Comparison of ENCODE assay signal across 35 cellular contexts in genomic region chr12:113651662-113652061, GRCh38.
A peak's percentile ranks its signal among the peaks of the same experiment; 100 is the strongest.
DNase-seq lines count a peak whose midpoint lies in the region; ATAC-seq, FAIRE-seq and TF ChIP-seq lines count a peak whose summit lies in the region.
"Had no signal": no experiment of that assay in that cellular context is flagged by ENCODE, and none has a peak within 500 bp of the region (broad histone marks: within the 10 kb centered on the region; RNA-seq: fewer than 3 reads in every experiment).

No MANE protein-coding gene starts in this region.

- no peak for TF ChIP-seq RAD21 in HepG2 (CRISPR knock-in tag; IDR thresholded peaks at IDR 0.05)
- no peak for TF ChIP-seq RAD21 in K562 (CRISPR knock-in tag; conservative IDR thresholded peaks at IDR 0.05 in 1 of 2, IDR thresholded peaks at IDR 0.05 in 1 of 2)

- no peak overlapping the region for H2BK12ac ChIP-seq in trophoblast cell (ENCODE audit: low read length)

- no peak overlapping the region for H4K12ac ChIP-seq in trophoblast cell (ENCODE audit: low read depth, low read length)

- peaks cover 12 to 14% of the 10 kb centered on the region in 2 donors for H3K9me3 Mint-ChIP-seq in stimulated activated naive B cell treated with anti-CD40 and anti-IgM and Interleukin-4, amounts not matched to agents 10 μg/mL and 1 μg/mL and 100 μg/mL, for 72 hours

- peaks cover 38% of the 10 kb centered on the region in 2 donors for H3K27me3 Mint-ChIP-seq in stimulated activated naive B cell treated with anti-CD40 and anti-IgM and Interleukin-4, amounts not matched to agents 10 μg/mL and 1 μg/mL and 100 μg/mL, for 72 hours

- no peak overlapping the region for H4K8ac ChIP-seq in trophoblast cell (ENCODE audit: low read depth, low read length)

- in situ Hi-C loops in HepG2 (cut with HindIII; ENCODE audit: extremely low pct_ligation_motif_present, low pct_unique_long_range_greater_than_20kb) (no loop called here), K562 (cut with MboI) (no loop called here)

- H3K14ac ChIP-seq in trophoblast cell (ENCODE audit: low read length), result no peak overlapping the region

- TF ChIP-seq EP300 in HepG2 (IDR thresholded peaks at IDR 0.05; ENCODE audit: low read depth in 2 of 2, low read length in 2 of 2) (no peak), HepG2 (CRISPR knock-in tag; IDR thresholded peaks at IDR 0.05; ENCODE audit: borderline replicate concordance) (no peak), K562 (IDR thresholded peaks at IDR 0.05; ENCODE audit: low read length) (no peak)

- H3K27me3 ChIP-seq in HepG2 (ENCODE audit: control insufficient read depth in 1 of 2, insufficient read depth in 2 of 2, low read length in 2 of 2), result peaks cover 1 to 9% of the 10 kb centered on the region in 2 experiments; a peak in 2 of 5 replicates
- no peaks in the 10 kb centered on the region for H3K27me3 ChIP-seq in right lobe of liver
- H3K27me3 ChIP-seq in K562 (ENCODE audit: control insufficient read depth in 2 of 2, insufficient read depth in 2 of 2, low read length in 2 of 2), result no peaks in the 10 kb centered on the region
- H3K27me3 ChIP-seq in trophoblast cell (ENCODE audit: insufficient read depth, low read length), result no peaks in the 10 kb centered on the region

- TF ChIP-seq CTCF in HepG2 (CRISPR knock-in tag; IDR thresholded peaks at IDR 0.05) (no peak), right lobe of liver (IDR thresholded peaks at IDR 0.05) (no peak), K562 (IDR thresholded peaks at IDR 0.05 in 2 of 3, conservative IDR thresholded peaks at IDR 0.05 in 1 of 3; ENCODE audit: insufficient read depth in 2 of 3, low read depth in 1 of 3, low read length in 3 of 3) (no peak)

- 8% methylated on average over 3 of the region's 3 CpGs for WGBS in HepG2 (ENCODE audit: low lambda C conversion rate)
- WGBS in right lobe of liver (ENCODE audit: insufficient coverage, low coverage, low lambda C conversion rate, missing lambda C conversion rate), result 61% methylated on average over 3 of the region's 3 CpGs
- WGBS in K562 (ENCODE audit: insufficient coverage, low coverage, missing lambda C conversion rate), result 46% methylated on average over 3 of the region's 3 CpGs
- no CpG with 5 or more reads among the region's 3 CpGs for WGBS in trophoblast cell (ENCODE audit: extremely low coverage, insufficient coverage, insufficient read length)

- ATAC-seq in HepG2 (no peak), right lobe of liver (no peak), K562 (no peak)
- ATAC-seq in stimulated activated naive B cell treated with anti-CD40 and anti-IgM and Interleukin-4, amounts not matched to agents 10 μg/mL and 1 μg/mL and 100 μg/mL, for 72 hours (replicated peaks), result no peak
- ATAC-seq: A549; CD8-positive, alpha-beta T cell had no signal

- no peak overlapping the region for H3K27ac Mint-ChIP-seq in stimulated activated naive B cell treated with anti-CD40 and anti-IgM and Interleukin-4, amounts not matched to agents 10 μg/mL and 1 μg/mL and 100 μg/mL, for 72 hours
- H3K27ac Mint-ChIP-seq: B cell; CD14-positive monocyte; CD4-positive, alpha-beta memory T cell; CD4-positive, alpha-beta T cell; CD4-positive, CD25-positive, alpha-beta regulatory T cell; CD8-positive, alpha-beta memory T cell; CD8-positive, alpha-beta T cell had no signal

- POLR2A ChIA-PET in HepG2 (lab: Yijun Ruan, JAX), result no interaction called here
- POLR2A ChIA-PET in K562 (lab: Yijun Ruan, JAX), result no interaction called here

- BruUV-seq in HepG2 (replicated peaks; lab: Mats Ljungman, UMichigan) (no TSS peak), K562 (replicated peaks; lab: Mats Ljungman, UMichigan) (no TSS peak)

- H2BK5ac ChIP-seq in trophoblast cell (ENCODE audit: low read depth, low read length, poor library complexity), result no peak overlapping the region

- no peak overlapping the region for H3K23ac ChIP-seq in trophoblast cell (ENCODE audit: low read length)

- no peaks in the 10 kb centered on the region for H3K4me1 Mint-ChIP-seq in stimulated activated naive B cell treated with anti-CD40 and anti-IgM and Interleukin-4, amounts not matched to agents 10 μg/mL and 1 μg/mL and 100 μg/mL, for 72 hours
- H3K4me1 Mint-ChIP-seq: B cell; CD14-positive monocyte; CD4-positive, alpha-beta memory T cell; CD4-positive, CD25-positive, alpha-beta regulatory T cell; CD8-positive, alpha-beta memory T cell had no signal

- H3K4ac ChIP-seq in trophoblast cell (ENCODE audit: low read depth, low read length), result no peak overlapping the region

- no peaks in the 10 kb centered on the region for H3K4me1 ChIP-seq in HepG2 (ENCODE audit: insufficient read depth, low read length)
- no peaks in the 10 kb centered on the region for H3K4me1 ChIP-seq in right lobe of liver
- H3K4me1 ChIP-seq in K562 (replicated peaks in 1 of 2; ENCODE audit: control insufficient read depth in 2 of 2, insufficient read depth in 2 of 2, low read length in 2 of 2), result peaks cover 20 to 21% of the 10 kb centered on the region in 2 experiments
- H3K4me1 ChIP-seq in trophoblast cell (ENCODE audit: control insufficient read depth in 1 of 2, insufficient read depth in 2 of 2, low read length in 2 of 2), result no peaks in the 10 kb centered on the region
- H3K4me1 ChIP-seq: A549; BE2C; BLaER1; BLaER1 treated with 17β-estradiol and CSF1 and Interleukin-3, amounts not matched to agents 10 nM and 100 nM had no signal

- no peak for FAIRE-seq in HepG2 (lab: Jason Lieb, UNC)
- no peak for FAIRE-seq in K562 (lab: Jason Lieb, UNC)
- FAIRE-seq: A204.1, A549, D721Med had no signal

- H3K4me3 ChIP-seq in HepG2 (replicated peaks in 1 of 3; ENCODE audit: insufficient read depth in 1 of 3, low read depth in 2 of 3, low read length in 3 of 3) (no peak overlapping the region), right lobe of liver (no peak overlapping the region), K562 (no peak overlapping the region), trophoblast cell (ENCODE audit: low read depth, low read length) (no peak overlapping the region)
- H3K4me3 ChIP-seq: A549; BLaER1; BLaER1 treated with 17β-estradiol and CSF1 and Interleukin-3, amounts not matched to agents 10 nM and 100 nM had no signal

- H2AK5ac ChIP-seq in trophoblast cell (ENCODE audit: low read length), result no peak overlapping the region

- no peaks in the 10 kb centered on the region for H3K79me1 ChIP-seq in trophoblast cell (ENCODE audit: low read length)

- H2AFZ ChIP-seq in HepG2 (ENCODE audit: low read length), result no peak overlapping the region
- no peak overlapping the region for H2AFZ ChIP-seq in K562 (ENCODE audit: low read depth, low read length)
- no peak overlapping the region for H2AFZ ChIP-seq in trophoblast cell (ENCODE audit: insufficient read depth, low read length, poor library complexity)

- no peaks in the 10 kb centered on the region for H3K36me3 Mint-ChIP-seq in stimulated activated naive B cell treated with anti-CD40 and anti-IgM and Interleukin-4, amounts not matched to agents 10 μg/mL and 1 μg/mL and 100 μg/mL, for 72 hours
- H3K36me3 Mint-ChIP-seq: CD14-positive monocyte; CD4-positive, CD25-positive, alpha-beta regulatory T cell; CD8-positive, alpha-beta memory T cell; CD8-positive, alpha-beta T cell had no signal

- H3K79me2 ChIP-seq in HepG2 (ENCODE audit: insufficient read depth, low read length), result no peaks in the 10 kb centered on the region
- H3K79me2 ChIP-seq in K562 (ENCODE audit: control insufficient read depth, insufficient read depth, low read length), result no peaks in the 10 kb centered on the region
- H3K79me2 ChIP-seq in trophoblast cell (ENCODE audit: control insufficient read depth, insufficient read depth, low read length, poor library complexity), result no peaks in the 10 kb centered on the region

- H3K9me3 ChIP-seq in HepG2 (ENCODE audit: low read length), result no peaks in the 10 kb centered on the region
- no peaks in the 10 kb centered on the region for H3K9me3 ChIP-seq in right lobe of liver
- peaks cover 8% of the 10 kb centered on the region for H3K9me3 ChIP-seq in K562 (replicated peaks; ENCODE audit: control insufficient read depth, insufficient read depth, low read depth, low read length)
- peaks cover 2% of the 10 kb centered on the region for H3K9me3 ChIP-seq in trophoblast cell (ENCODE audit: insufficient read depth, low read depth, low read length)
- H3K9me3 ChIP-seq: BE2C, Caco-2 had no signal

- no peak overlapping the region for H3K9ac ChIP-seq in HepG2 (ENCODE audit: insufficient read depth, low read depth, low read length)
- H3K9ac ChIP-seq in K562 (ENCODE audit: insufficient read depth in 1 of 2, low read depth in 2 of 2, low read length in 2 of 2), result no peak overlapping the region
- peak overlapping the region; percentile 21 for H3K9ac ChIP-seq in trophoblast cell (ENCODE audit: low read length)
- H3K9ac ChIP-seq: BLaER1; BLaER1 treated with 17β-estradiol and CSF1 and Interleukin-3, amounts not matched to agents 10 nM and 100 nM had no signal

- no peak for DNase-seq in HepG2 (ENCODE audit: low spot score)
- no peak for DNase-seq in right lobe of liver
- no peak for DNase-seq in K562 (ENCODE audit: extremely low read depth in 1 of 4, low spot score in 3 of 4)
- DNase-seq in trophoblast cell, result no peak
- DNase-seq in stimulated activated naive B cell treated with anti-CD40 and anti-IgM and Interleukin-4, amounts not matched to agents 10 μg/mL and 1 μg/mL and 100 μg/mL, for 72 hours, result no peak
- no peak for DNase-seq in NCI-H2171 (lab: John Stamatoyannopoulos, UW)
- DNase-seq: 8988T; ACHN; AML-193; BE2C; C1 segment of cervical spinal cord; Caco-2; Calu3; CD4-positive, alpha-beta memory T cell; CD4-positive, alpha-beta T cell; CD4-positive, CD25-positive, alpha-beta regulatory T cell; CD8-positive, alpha-beta memory T cell; CD8-positive, alpha-beta T cell; COR-L47; DMS 273 treated with DMSO at 0.1 percent for 48 hours; DMS153; DMS53; DMS79; DMS79 treated with DMSO at 0.1 percent for 48 hours; DND-41; EL had no signal

- H3K4me2 ChIP-seq in HepG2 (ENCODE audit: low read depth, low read length) (no peak overlapping the region), K562 (ENCODE audit: insufficient read depth, low read length) (no peak overlapping the region), trophoblast cell (ENCODE audit: low read length) (no peak overlapping the region)
- H3K4me2 ChIP-seq: A549; BLaER1; BLaER1 treated with 17β-estradiol and CSF1 and Interleukin-3, amounts not matched to agents 10 nM and 100 nM had no signal

- no peak overlapping the region for H2BK120ac ChIP-seq in trophoblast cell (ENCODE audit: insufficient read depth, low read length, poor library complexity)

- H3K4me3 Mint-ChIP-seq in stimulated activated naive B cell treated with anti-CD40 and anti-IgM and Interleukin-4, amounts not matched to agents 10 μg/mL and 1 μg/mL and 100 μg/mL, for 72 hours, result no peak overlapping the region
- H3K4me3 Mint-ChIP-seq: B cell; CD14-positive monocyte; CD4-positive, alpha-beta memory T cell; CD4-positive, alpha-beta T cell; CD4-positive, CD25-positive, alpha-beta regulatory T cell; CD8-positive, alpha-beta memory T cell; CD8-positive, alpha-beta T cell had no signal

- H4K20me1 ChIP-seq in HepG2 (ENCODE audit: insufficient read depth, low read length), result no peaks in the 10 kb centered on the region
- no peaks in the 10 kb centered on the region for H4K20me1 ChIP-seq in K562 (replicated peaks; ENCODE audit: control insufficient read depth, insufficient read depth, low read length)
- H4K20me1 ChIP-seq: BLaER1; BLaER1 treated with 17β-estradiol and CSF1 and Interleukin-3, amounts not matched to agents 10 nM and 100 nM had no signal

- intact Hi-C loops in HepG2 (cut with micrococcal nuclease; ENCODE audit: unreplicated experiment), result no loop called here
- intact Hi-C loops in right lobe of liver (cut with DNase I), result no loop called here
- intact Hi-C loops in K562 (cut with micrococcal nuclease), result no loop called here

- H3K27ac ChIP-seq in HepG2 (ENCODE audit: extremely low read length, insufficient read depth, low read length) (no peak overlapping the region), right lobe of liver (no peak overlapping the region), K562 (ENCODE audit: extremely low read depth, low read depth, low read length) (no peak overlapping the region), trophoblast cell (ENCODE audit: low read depth, low read length) (no peak overlapping the region)
- H3K27ac ChIP-seq: 22Rv1; A549; BLaER1; BLaER1 treated with 17β-estradiol and CSF1 and Interleukin-3, amounts not matched to agents 10 nM and 100 nM; C4-2B had no signal

- H3K18ac ChIP-seq in trophoblast cell (ENCODE audit: low read length), result no peak overlapping the region

- no peak overlapping the region for H4K91ac ChIP-seq in trophoblast cell (ENCODE audit: low read depth, low read length)

- H3K9me1 ChIP-seq in K562 (ENCODE audit: control insufficient read depth, insufficient read depth, low read length), result no peaks in the 10 kb centered on the region

- CTCF ChIA-PET in HepG2 (lab: Yijun Ruan, JAX; ENCODE audit: low intra/inter-chr PET ratio, low total read pairs) (no interaction called here), K562 (lab: Yijun Ruan, JAX; ENCODE audit: low intra/inter-chr PET ratio) (no interaction called here)

- H3K36me3 ChIP-seq in HepG2 (replicated peaks in 1 of 2; ENCODE audit: control insufficient read depth in 1 of 2, insufficient read depth in 2 of 2, low read length in 2 of 2) (no peaks in the 10 kb centered on the region), right lobe of liver (no peaks in the 10 kb centered on the region), K562 (ENCODE audit: control insufficient read depth, insufficient read depth, low read length) (no peaks in the 10 kb centered on the region), trophoblast cell (ENCODE audit: control insufficient read depth in 1 of 2, insufficient read depth in 2 of 2, low read length in 2 of 2) (no peaks in the 10 kb centered on the region)
- H3K36me3 ChIP-seq: BE2C; BLaER1; BLaER1 treated with 17β-estradiol and CSF1 and Interleukin-3, amounts not matched to agents 10 nM and 100 nM had no signal

- TF ChIP-seq POLR2A in HepG2 (IDR thresholded peaks at IDR 0.05; ENCODE audit: insufficient read depth in 1 of 2, low read depth in 2 of 2, low read length in 2 of 2) (no peak), right lobe of liver (IDR thresholded peaks at IDR 0.05) (no peak), K562 (conservative IDR thresholded peaks at IDR 0.05) (no peak)

Comparison
In these comparisons a context has a peak if more than half of its experiments do, and no peak if none do; other contexts are left out.
1. Of the 241 proteins assayed by ChIP-seq in both HepG2 and K562: peak only in HepG2: none; only in K562: ADNP, CHD4, HDAC2 and KDM1A; in both: none; in neither: 237.